In the genomic region with DNA sequence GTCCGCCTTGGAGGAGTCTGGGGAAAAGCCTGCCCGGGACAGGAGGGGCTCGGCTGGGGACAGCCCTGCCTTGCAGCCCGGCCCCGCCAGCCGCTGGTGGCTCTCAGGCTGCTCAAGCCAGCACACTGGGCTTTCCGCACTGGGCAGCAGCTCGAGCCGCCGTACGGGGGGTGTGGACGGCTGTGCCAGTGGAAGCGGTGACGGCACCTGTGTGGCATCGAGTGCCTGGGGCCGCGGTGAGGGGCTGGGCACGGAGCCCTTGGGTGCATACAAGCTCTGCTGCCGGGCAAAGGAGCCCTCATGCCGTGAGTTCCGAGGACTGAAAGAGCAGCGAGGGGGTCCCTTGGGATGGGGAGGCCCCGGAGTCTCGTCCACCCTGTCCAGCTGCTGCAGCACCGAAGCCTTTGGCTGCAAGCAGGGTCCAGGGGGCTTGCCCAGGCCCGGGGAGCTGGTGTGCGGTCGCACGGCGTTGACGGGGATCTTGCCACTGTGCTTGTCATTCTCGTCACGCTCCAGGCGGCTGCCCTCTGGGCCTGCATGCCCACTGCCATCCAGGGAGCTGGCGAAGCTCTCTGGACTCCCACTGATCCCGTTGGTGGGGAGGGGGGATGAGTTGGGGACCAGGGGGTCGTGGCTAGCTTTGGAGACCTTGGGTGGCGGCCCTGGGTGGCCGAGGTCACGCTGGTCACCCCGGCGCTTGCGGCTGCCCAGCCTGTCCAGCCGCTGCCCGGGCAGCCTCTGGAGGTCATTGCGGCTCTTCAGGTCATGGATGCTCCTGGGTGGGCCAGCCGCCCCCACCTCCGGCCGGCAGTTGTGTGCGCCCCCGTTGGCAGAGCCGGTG, we compare ENCODE assay signal across 27 cellular contexts.
"Had no signal": no experiment of that assay in that cellular context is flagged by ENCODE, and none has a peak within 500 bp of the region (broad histone marks: within the 10 kb centered on the region; RNA-seq: fewer than 3 reads in every experiment).

No MANE protein-coding gene starts in this region.

- H3K4me3 Mint-ChIP-seq: activated naive CD4-positive, alpha-beta T cell treated with anti-CD3 and anti-CD28 coated beads for 36 hours; activated naive CD8-positive, alpha-beta T cell treated with anti-CD3 and anti-CD28 coated beads for 36 hours; activated T-helper 1 cell treated with anti-CD3 and anti-CD28 coated beads, Interleukin-12 subunit alpha, Interleukin-12 subunit beta, Interleukin-2, Interleukin-4 antibody, amounts not matched to agents 30 ng/mL and 10 ng/mL and 1 ng/mL, durations not matched to agents 14 hours and 24 hours and 36 hours; stimulated activated effector memory CD8-positive, alpha-beta T cell treated with anti-CD3 and anti-CD28 coated beads, Interleukin-12 subunit alpha, Interleukin-12 subunit beta, amount 100 ng/mL, for 72 hours; stimulated activated naive CD8-positive, alpha-beta T cell treated with anti-CD3 and anti-CD28 coated beads, Interleukin-15, amount 100 ng/mL, for 72 hours had no signal

- H3K9me3 ChIP-seq: adrenal gland, body of pancreas, colonic mucosa, gastroesophageal sphincter, thyroid gland, upper lobe of left lung had no signal

- H3K4me3 ChIP-seq: adrenal gland, body of pancreas, colonic mucosa, gastroesophageal sphincter, thyroid gland, upper lobe of left lung had no signal

- H3K27me3 Mint-ChIP-seq: activated naive CD8-positive, alpha-beta T cell treated with anti-CD3 and anti-CD28 coated beads for 36 hours; naive B cell; stimulated activated naive CD8-positive, alpha-beta T cell treated with anti-CD3 and anti-CD28 coated beads, Interleukin-15, amount 100 ng/mL, for 72 hours had no signal

- DNase-seq: activated CD4-positive, alpha-beta T cell treated with anti-CD3 and anti-CD28 coated beads for 4 hours; activated CD4-positive, alpha-beta T cell treated with anti-CD3 and anti-CD28 coated beads, Interleukin-2, amount 50 U/mL, for 4 hours; activated effector memory CD4-positive, alpha-beta T cell treated with anti-CD3 and anti-CD28 coated beads, Interleukin-2, amount 50 U/mL, for 16 hours; activated naive CD4-positive, alpha-beta T cell treated with anti-CD3 and anti-CD28 coated beads for 36 hours; activated naive CD8-positive, alpha-beta T cell treated with anti-CD3 and anti-CD28 coated beads for 36 hours; activated T-cell treated with anti-CD3 and anti-CD28 coated beads for 4 hours; adrenal gland; aorta; body of pancreas; cerebellar nuclear complex; colonic mucosa; effector CD8-positive, alpha-beta T cell; hippocampal formation; naive B cell; nucleus accumbens; stimulated activated CD4-positive, alpha-beta T cell treated with anti-CD3 and anti-CD28 coated beads, Interleukin-12 subunit alpha, Interleukin-12 subunit beta, amount 100 ng/mL, for 4 hours; stimulated activated CD4-positive, alpha-beta T cell treated with anti-CD3 and anti-CD28 coated beads, Interleukin-4, amount 100 ng/mL, for 24 hours; stimulated activated naive CD8-positive, alpha-beta T cell treated with anti-CD3 and anti-CD28 coated beads, Interleukin-15, amount 100 ng/mL, for 72 hours; T-helper 9 cell; thyroid gland had no signal

- H3K9ac ChIP-seq: parathyroid adenoma had no signal

- H2AFZ ChIP-seq: parathyroid adenoma had no signal

- H3K9me3 Mint-ChIP-seq: activated naive CD4-positive, alpha-beta T cell treated with anti-CD3 and anti-CD28 coated beads for 36 hours; activated naive CD8-positive, alpha-beta T cell treated with anti-CD3 and anti-CD28 coated beads for 36 hours; activated T-helper 1 cell treated with anti-CD3 and anti-CD28 coated beads, Interleukin-12 subunit alpha, Interleukin-12 subunit beta, Interleukin-2, Interleukin-4 antibody, amounts not matched to agents 30 ng/mL and 10 ng/mL and 1 ng/mL, durations not matched to agents 14 hours and 24 hours and 36 hours; naive B cell; stimulated activated effector memory CD8-positive, alpha-beta T cell treated with anti-CD3 and anti-CD28 coated beads, Interleukin-12 subunit alpha, Interleukin-12 subunit beta, amount 100 ng/mL, for 72 hours; stimulated activated naive CD8-positive, alpha-beta T cell treated with anti-CD3 and anti-CD28 coated beads, Interleukin-15, amount 100 ng/mL, for 72 hours had no signal

- H3K27ac ChIP-seq: body of pancreas, colonic mucosa, gastroesophageal sphincter, parathyroid adenoma, thyroid gland, upper lobe of left lung had no signal

- FAIRE-seq: TTC549 had no signal

- H3K27me3 ChIP-seq: adrenal gland, body of pancreas, colonic mucosa, gastroesophageal sphincter, thyroid gland, upper lobe of left lung had no signal

- ATAC-seq: body of pancreas; gastroesophageal sphincter; right cardiac atrium; stimulated activated effector memory CD8-positive, alpha-beta T cell treated with anti-CD3 and anti-CD28 coated beads, Interleukin-12 subunit alpha, Interleukin-12 subunit beta, amount 100 ng/mL, for 72 hours; stimulated activated naive CD8-positive, alpha-beta T cell treated with anti-CD3 and anti-CD28 coated beads, Interleukin-15, amount 100 ng/mL, for 72 hours had no signal

- H3K27ac Mint-ChIP-seq: activated naive CD4-positive, alpha-beta T cell treated with anti-CD3 and anti-CD28 coated beads for 36 hours; activated naive CD8-positive, alpha-beta T cell treated with anti-CD3 and anti-CD28 coated beads for 36 hours; activated T-helper 1 cell treated with anti-CD3 and anti-CD28 coated beads, Interleukin-12 subunit alpha, Interleukin-12 subunit beta, Interleukin-2, Interleukin-4 antibody, amounts not matched to agents 30 ng/mL and 10 ng/mL and 1 ng/mL, durations not matched to agents 14 hours and 24 hours and 36 hours; stimulated activated effector memory CD8-positive, alpha-beta T cell treated with anti-CD3 and anti-CD28 coated beads, Interleukin-12 subunit alpha, Interleukin-12 subunit beta, amount 100 ng/mL, for 72 hours had no signal
